1 cellular context compared by ENCODE assay signal in genomic region chr17:38415250-38416194, GRCh38.
TF ChIP-seq lines count a peak whose summit lies in the region.

No MANE protein-coding gene starts in this region.

TF ChIP-seq in HepG2, 621 proteins besides CTCF, POLR2A, EP300 and RAD21 (continued from another document and continues in another):
- peak; percentile 76; the same call in 1 of the 2 replicates for TF ChIP-seq THAP9 (CRISPR knock-in tag; IDR thresholded peaks at IDR 0.05; ENCODE audit: borderline replicate concordance)
- no peak for TF ChIP-seq BCL3 (CRISPR knock-in tag; IDR thresholded peaks at IDR 0.05)
- TF ChIP-seq ETV5 (CRISPR knock-in tag; IDR thresholded peaks at IDR 0.05; ENCODE audit: borderline replicate concordance): peak; percentile 50; the same call in 1 of the 2 replicates
- TF ChIP-seq THRA (CRISPR knock-in tag; IDR thresholded peaks at IDR 0.05; ENCODE audit: borderline replicate concordance): peak; percentile 10; the same call in 1 of the 2 replicates
- TF ChIP-seq ZNF768 (CRISPR knock-in tag; IDR thresholded peaks at IDR 0.05): peak; percentile 50; the same call in 1 of the 2 replicates
- TF ChIP-seq MBNL3 (CRISPR knock-in tag; conservative IDR thresholded peaks at IDR 0.05): no peak
- TF ChIP-seq, protein P1, sequence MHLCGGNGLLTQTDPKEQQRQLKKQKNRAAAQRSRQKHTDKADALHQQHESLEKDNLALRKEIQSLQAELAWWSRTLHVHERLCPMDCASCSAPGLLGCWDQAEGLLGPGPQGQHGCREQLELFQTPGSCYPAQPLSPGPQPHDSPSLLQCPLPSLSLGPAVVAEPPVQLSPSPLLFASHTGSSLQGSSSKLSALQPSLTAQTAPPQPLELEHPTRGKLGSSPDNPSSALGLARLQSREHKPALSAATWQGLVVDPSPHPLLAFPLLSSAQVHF (CRISPR knock-in tag; IDR thresholded peaks at IDR 0.05): no peak
- TF ChIP-seq DMAP1 (CRISPR knock-in tag; IDR thresholded peaks at IDR 0.05): peak; percentile 92
- peak; percentile 38; the same call in 1 of the 2 replicates for TF ChIP-seq HOXA5 (CRISPR knock-in tag; IDR thresholded peaks at IDR 0.05)
- no peak for TF ChIP-seq ZSCAN12 (CRISPR knock-in tag; IDR thresholded peaks at IDR 0.05)
- no peak for TF ChIP-seq ZFP82 (CRISPR knock-in tag; IDR thresholded peaks at IDR 0.05; ENCODE audit: borderline replicate concordance)
- TF ChIP-seq HNRNPK (IDR thresholded peaks at IDR 0.05; ENCODE audit: low read depth, low read length, poor library complexity, severe bottlenecking): peak; percentile 16
- no peak for TF ChIP-seq SNRNP70 (IDR thresholded peaks at IDR 0.05; ENCODE audit: low read depth, low read length)
- peak; percentile 44 for TF ChIP-seq HOXA3 (CRISPR knock-in tag; IDR thresholded peaks at IDR 0.05)
- TF ChIP-seq ZNF18 (CRISPR knock-in tag; IDR thresholded peaks at IDR 0.05; ENCODE audit: insufficient replicate concordance): peak; percentile 23
- TF ChIP-seq KMT2B (CRISPR knock-in tag; IDR thresholded peaks at IDR 0.05): peak; percentile 12; the same call in 1 of the 2 replicates
- TF ChIP-seq, protein P2, sequence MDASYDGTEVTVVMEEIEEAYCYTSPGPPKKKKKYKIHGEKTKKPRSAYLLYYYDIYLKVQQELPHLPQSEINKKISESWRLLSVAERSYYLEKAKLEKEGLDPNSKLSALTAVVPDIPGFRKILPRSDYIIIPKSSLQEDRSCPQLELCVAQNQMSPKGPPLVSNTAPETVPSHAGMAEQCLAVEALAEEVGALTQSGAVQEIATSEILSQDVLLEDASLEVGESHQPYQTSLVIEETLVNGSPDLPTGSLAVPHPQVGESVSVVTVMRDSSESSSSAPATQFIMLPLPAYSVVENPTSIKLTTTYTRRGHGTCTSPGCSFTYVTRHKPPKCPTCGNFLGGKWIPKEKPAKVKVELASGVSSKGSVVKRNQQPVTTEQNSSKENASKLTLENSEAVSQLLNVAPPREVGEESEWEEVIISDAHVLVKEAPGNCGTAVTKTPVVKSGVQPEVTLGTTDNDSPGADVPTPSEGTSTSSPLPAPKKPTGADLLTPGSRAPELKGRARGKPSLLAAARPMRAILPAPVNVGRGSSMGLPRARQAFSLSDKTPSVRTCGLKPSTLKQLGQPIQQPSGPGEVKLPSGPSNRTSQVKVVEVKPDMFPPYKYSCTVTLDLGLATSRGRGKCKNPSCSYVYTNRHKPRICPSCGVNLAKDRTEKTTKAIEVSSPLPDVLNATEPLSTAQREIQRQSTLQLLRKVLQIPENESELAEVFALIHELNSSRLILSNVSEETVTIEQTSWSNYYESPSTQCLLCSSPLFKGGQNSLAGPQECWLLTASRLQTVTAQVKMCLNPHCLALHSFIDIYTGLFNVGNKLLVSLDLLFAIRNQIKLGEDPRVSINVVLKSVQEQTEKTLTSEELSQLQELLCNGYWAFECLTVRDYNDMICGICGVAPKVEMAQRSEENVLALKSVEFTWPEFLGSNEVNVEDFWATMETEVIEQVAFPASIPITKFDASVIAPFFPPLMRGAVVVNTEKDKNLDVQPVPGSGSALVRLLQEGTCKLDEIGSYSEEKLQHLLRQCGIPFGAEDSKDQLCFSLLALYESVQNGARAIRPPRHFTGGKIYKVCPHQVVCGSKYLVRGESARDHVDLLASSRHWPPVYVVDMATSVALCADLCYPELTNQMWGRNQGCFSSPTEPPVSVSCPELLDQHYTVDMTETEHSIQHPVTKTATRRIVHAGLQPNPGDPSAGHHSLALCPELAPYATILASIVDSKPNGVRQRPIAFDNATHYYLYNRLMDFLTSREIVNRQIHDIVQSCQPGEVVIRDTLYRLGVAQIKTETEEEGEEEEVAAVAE (CRISPR knock-in tag; IDR thresholded peaks at IDR 0.05; ENCODE audit: borderline replicate concordance): no peak
- 0 out of 2 replicates have a peak, but pooled peaks have one; percentile 52 for TF ChIP-seq ZNF20 (CRISPR knock-in tag; IDR thresholded peaks at IDR 0.05)
- TF ChIP-seq NFE2 (CRISPR knock-in tag; IDR thresholded peaks at IDR 0.05): peak; percentile 42; the same call in 1 of the 2 replicates
- TF ChIP-seq ZBTB34 (CRISPR knock-in tag; IDR thresholded peaks at IDR 0.05): no peak
- no peak for TF ChIP-seq NFAT5 (CRISPR knock-in tag; IDR thresholded peaks at IDR 0.05)
- TF ChIP-seq KDM6A (CRISPR knock-in tag; IDR thresholded peaks at IDR 0.05; ENCODE audit: low read depth): no peak
- TF ChIP-seq U2AF2 (IDR thresholded peaks at IDR 0.05; ENCODE audit: low read depth, low read length): no peak
- no peak; the same call in 1 of the 2 replicates for TF ChIP-seq ZC3H4 (CRISPR knock-in tag; IDR thresholded peaks at IDR 0.05; ENCODE audit: borderline replicate concordance)
- TF ChIP-seq ZBTB33 (CRISPR knock-in tag; IDR thresholded peaks at IDR 0.05): peak; percentile 59; the same call in 1 of the 2 replicates
- TF ChIP-seq PHF8 (CRISPR knock-in tag; IDR thresholded peaks at IDR 0.05): peak; percentile 83
- peak; percentile 45 for TF ChIP-seq HNF4A (CRISPR knock-in tag; IDR thresholded peaks at IDR 0.05)
- peak; percentile 66; the same call in 1 of the 2 replicates for TF ChIP-seq DPF2 (CRISPR knock-in tag; IDR thresholded peaks at IDR 0.05; ENCODE audit: borderline replicate concordance, low read depth)
- TF ChIP-seq FOXK1 (CRISPR knock-in tag; IDR thresholded peaks at IDR 0.05; ENCODE audit: borderline replicate concordance, low read depth): no peak; the same call in 1 of the 2 replicates
- no peak for TF ChIP-seq NAIF1 (CRISPR knock-in tag; IDR thresholded peaks at IDR 0.05; ENCODE audit: borderline replicate concordance)
- TF ChIP-seq HDAC1 (CRISPR knock-in tag; IDR thresholded peaks at IDR 0.05): 0 out of 2 replicates have a peak, but pooled peaks have one; percentile 28
- peak; percentile 97; the same call in 1 of the 2 replicates for TF ChIP-seq SNAI1 (CRISPR knock-in tag; IDR thresholded peaks at IDR 0.05; ENCODE audit: borderline replicate concordance)
- no peak for TF ChIP-seq ZNF253 (CRISPR knock-in tag; IDR thresholded peaks at IDR 0.05; ENCODE audit: borderline replicate concordance)
- no peak for TF ChIP-seq CHCHD3 (CRISPR knock-in tag; IDR thresholded peaks at IDR 0.05)
- TF ChIP-seq, protein P3, sequence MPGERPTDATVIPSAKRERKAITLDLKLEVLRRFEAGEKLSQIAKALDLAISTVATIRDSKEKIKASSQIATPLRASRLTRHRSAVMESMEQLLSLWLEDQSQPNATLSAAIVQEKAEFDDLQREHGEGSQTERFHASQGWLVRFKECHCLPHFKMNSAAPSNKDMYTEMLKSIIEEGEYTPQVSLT (CRISPR knock-in tag; IDR thresholded peaks at IDR 0.05; ENCODE audit: borderline replicate concordance, low read depth): no peak
- no peak for TF ChIP-seq ZNF44 (CRISPR knock-in tag; IDR thresholded peaks at IDR 0.05)
